In genomic region chr17:35447494-35447893, GRCh38 we compare ENCODE assay signal across 8 cellular contexts. TPM values are rescaled to one million over a fixed set of nuclear protein-coding genes. Genes with fewer than 3 reads are reported as not detected.
DNase-seq lines count a peak whose midpoint lies in the region; TF ChIP-seq lines count a peak whose summit lies in the region.

No MANE protein-coding gene starts in this region.

- TF ChIP-seq POLR2A in breast epithelium (IDR thresholded peaks at IDR 0.05) = no peak

- H3K27ac ChIP-seq in AG04450 (ENCODE audit: low read depth, low read length) = no peak overlapping the region
- peak overlapping the region; percentile 79 for H3K27ac ChIP-seq in HUES48 (ENCODE audit: low read depth, low read length)
- H3K27ac ChIP-seq in breast epithelium = peak overlapping the region; percentile 20 to 82
- no peak overlapping the region for H3K27ac ChIP-seq in muscle layer of colon (ENCODE audit: low read depth, low read length)

- H3K4me1 ChIP-seq in HUES48 (ENCODE audit: control insufficient read depth, insufficient read depth, low read length) (peaks cover 10% of the 10 kb centered on the region), breast epithelium (peaks cover 0 to 3% of the 10 kb centered on the region in 2 donors), muscle layer of colon (ENCODE audit: insufficient read depth, low read length) (peaks cover 8% of the 10 kb centered on the region)

- peaks cover 5% of the 10 kb centered on the region; the same call in 1 of the 2 replicates for H3K9me3 ChIP-seq in AG04450 (ENCODE audit: control insufficient read depth, insufficient read depth, low read length)
- H3K9me3 ChIP-seq in HUES48 (ENCODE audit: control insufficient read depth, insufficient read depth, low read length) = no peaks in the 10 kb centered on the region
- H3K9me3 ChIP-seq in breast epithelium = no peaks in the 10 kb centered on the region
- no peaks in the 10 kb centered on the region for H3K9me3 ChIP-seq in muscle layer of colon (ENCODE audit: low read length)

- CTCF ChIA-PET in AG04450 (lab: Charles Lee) = interaction anchor here (1.1 kb wide), 1 partner anchor 135 kb away, joined by 3 read pairs; no protein-coding TSS in a partner anchor

- POLR2A ChIA-PET in AG04450 (lab: Yijun Ruan, JAX) = interaction anchor here (1.9 kb wide), 1 partner anchor 74 kb away, joined by 9 read pairs; the partner anchor contains the start of gene SLFN11

- H3K9ac ChIP-seq in HUES48 (ENCODE audit: low read depth, low read length) (peak overlapping the region; percentile 26), muscle layer of colon (ENCODE audit: low read length) (peak overlapping the region; percentile 58)

- H3K4me3 ChIP-seq in AG04450 (ENCODE audit: low read depth, low read length) = peak overlapping the region; percentile 21; the same call in 1 of the 2 replicates
- H3K4me3 ChIP-seq in HUES48 (ENCODE audit: low read depth, low read length) = peak overlapping the region; percentile 77
- H3K4me3 ChIP-seq in breast epithelium = peak overlapping the region in 2 of 3 donors; percentile 74 to 89
- H3K4me3 ChIP-seq in muscle layer of colon (ENCODE audit: low read depth in 1 of 2, low read length in 2 of 2) = peak overlapping the region in 1 of 2 donors; percentile 73

- DNase-seq in AG04450 (ENCODE audit: low read depth, low spot score) = no peak
- DNase-seq in breast epithelium (ENCODE audit: low spot score in 2 of 2) = no peak
- no peak for DNase-seq in AG08396 (ENCODE audit: low spot score)
- DNase-seq in AG08395 (ENCODE audit: low spot score) = no peak
- no peak for DNase-seq in NCI-H69 (lab: John Stamatoyannopoulos, UW)
- DNase-seq in DMS153 (lab: John Stamatoyannopoulos, UW) = no peak

- peaks cover 14% of the 10 kb centered on the region for H3K27me3 ChIP-seq in AG04450 (ENCODE audit: control insufficient read depth, insufficient read depth, low read length)
- peaks cover 42% of the 10 kb centered on the region for H3K27me3 ChIP-seq in HUES48 (ENCODE audit: control insufficient read depth, insufficient read depth, low read length)
- H3K27me3 ChIP-seq in breast epithelium = no peaks in the 10 kb centered on the region
- H3K27me3 ChIP-seq in muscle layer of colon (ENCODE audit: control insufficient read depth in 1 of 2, insufficient read depth in 2 of 2, low read length in 2 of 2) = no peaks in the 10 kb centered on the region

- H3K36me3 ChIP-seq in HUES48 (ENCODE audit: control insufficient read depth, insufficient read depth, low read length) (0 out of 2 replicates have a peak, but pooled peaks cover 4% of the 10 kb centered on the region), breast epithelium (no peaks in the 10 kb centered on the region), muscle layer of colon (ENCODE audit: insufficient read depth, low read length) (no peaks in the 10 kb centered on the region)

- TF ChIP-seq CTCF in AG04450 (IDR thresholded peaks at IDR 0.05; ENCODE audit: low read depth, low read length) (no peak), breast epithelium (IDR thresholded peaks at IDR 0.05) (no peak)

- intact Hi-C loops in breast epithelium (cut with DNase I; ENCODE audit: low total_unique reads) = loop anchor here (1.0 kb wide), 1 partner anchor 16 kb away; no protein-coding TSS in a partner anchor

RNA-seq across cellular contexts. Expression of gene SLFN13, which starts 1.1 kb away (rescaled TPM):
- polyA plus RNA-seq in AG04450 (2011; rRNA removed) = 2.7 and 3.1 TPM in 2 replicates
- 9.7 and 16.3 TPM in 2 replicates for polyA minus RNA-seq in AG04450 (2011; rRNA and poly(A)+ RNA removed)
- 10 to 100 TPM in 2 of 3 donors, 1 to 10 TPM in 1; 3.7 to 33.7 (median 26.5) TPM for total RNA-seq in breast epithelium

RNA-seq across cellular contexts. Expression of gene SLFN12, which starts 15.2 kb away (rescaled TPM):
- polyA plus RNA-seq in AG04450 (2011; rRNA removed) = 27.7 and 36.1 TPM in 2 replicates
- 24.3 and 39.0 TPM in 2 replicates for polyA minus RNA-seq in AG04450 (2011; rRNA and poly(A)+ RNA removed)
- total RNA-seq in breast epithelium = 10 to 100 TPM in 2 of 3 donors, 1 to 10 TPM in 1; 6.4 to 12.4 (median 11.5) TPM

Comparison
In these comparisons a context has a peak if more than half of its experiments do, and no peak if none do; other contexts are left out.
1. H3K27ac ChIP-seq: peak in HUES48 (single experiment) and breast epithelium (2 of 2); none in AG04450 (single experiment) and muscle layer of colon (single experiment).